ENCODE assay signal across 1 cellular context in genomic region chr5:137752873-137753226, GRCh38.
TF ChIP-seq lines count a peak whose summit lies in the region.

No MANE protein-coding gene starts in this region.

TF ChIP-seq in IMR-90, 13 proteins besides CTCF, POLR2A, EP300 and RAD21 (continued from another document):
- TF ChIP-seq USF2 (IDR thresholded peaks at IDR 0.05; ENCODE audit: low read depth, low read length) (no peak), RFX5 (IDR thresholded peaks at IDR 0.05; ENCODE audit: low read depth, low read length) (no peak), MXI1 (IDR thresholded peaks at IDR 0.05; ENCODE audit: borderline replicate concordance, low read depth, low read length) (no peak)
